ENCODE assay signal across 16 cellular contexts in genomic region chr21:28975401-28975800, GRCh38. TPM values are rescaled to one million over a fixed set of nuclear protein-coding genes. Genes with fewer than 3 reads are reported as not detected.
A peak's percentile ranks its signal among the peaks of the same experiment; 100 is the strongest.
DNase-seq lines count a peak whose midpoint lies in the region; ATAC-seq and TF ChIP-seq lines count a peak whose summit lies in the region.
"Had no signal": no experiment of that assay in that cellular context is flagged by ENCODE, and none has a peak within 500 bp of the region (broad histone marks: within the 10 kb centered on the region; RNA-seq: fewer than 3 reads in every experiment).

No MANE protein-coding gene starts in this region.

- POLR2A ChIA-PET in RWPE1 (lab: Yijun Ruan, JAX; ENCODE audit: low non-redundant PET), result no interaction called here

- no peak overlapping the region for H3K27ac ChIP-seq in RWPE1

- CTCF ChIA-PET in RWPE1 (lab: Yijun Ruan, JAX), result no interaction called here

- peak; percentile 67 for DNase-seq in EH (ENCODE audit: low read depth)
- DNase-seq in LHCN-M2 (ENCODE audit: low read depth), result peak; percentile 64
- peak; percentile 55 for DNase-seq in choroid plexus epithelial cell (ENCODE audit: low read depth)
- DNase-seq in sciatic nerve (ENCODE audit: low spot score), result no peak
- no peak for DNase-seq in NCI-H1048 (lab: John Stamatoyannopoulos, UW)
- DNase-seq in RWPE1 (ENCODE audit: low spot score), result no peak
- DNase-seq: activated CD4-positive, alpha-beta T cell treated with anti-CD3 and anti-CD28 coated beads for 1 hour; CD8-positive, alpha-beta memory T cell; GDM1; islet precursor cell; NCI-H1930; NCI-H82; occipital lobe; stimulated activated naive CD4-positive, alpha-beta T cell treated with Interleukin-2 at 50 U/mL for 16 hours had no signal

- intact Hi-C loops in sciatic nerve (cut with DNase I), result loop anchor here (2.0 kb wide), 1 partner anchor 77 kb away; no protein-coding TSS in a partner anchor

- TF ChIP-seq CTCF in choroid plexus epithelial cell (conservative IDR thresholded peaks at IDR 0.05; ENCODE audit: low read depth, low read length), result no peak
- no peak for TF ChIP-seq CTCF in RWPE1 (conservative IDR thresholded peaks at IDR 0.05; ENCODE audit: low read depth)

- ATAC-seq in sciatic nerve, result peak; percentile 30
- ATAC-seq in HG02884 (IDR thresholded peaks at IDR 0.05; ENCODE audit: unreplicated experiment), result no peak

- H3K4me3 ChIP-seq in choroid plexus epithelial cell (ENCODE audit: low read depth, low read length), result no peak overlapping the region
- H3K4me3 ChIP-seq: skin epidermis had no signal

RNA-seq across cellular contexts. Expression of gene LTN1, which starts 17.3 kb away (rescaled TPM):
- total RNA-seq in LHCN-M2 (2014; rRNA removed) (22.2 and 24.3 TPM in 2 replicates), sciatic nerve (35.6 TPM)
- polyA plus RNA-seq in LHCN-M2 (2012), result 3.0 TPM

RNA-seq across cellular contexts. Expression of gene RWDD2B, which starts 43.7 kb away (rescaled TPM):
- total RNA-seq in LHCN-M2 (2014; rRNA removed) (21.8 and 25.4 TPM in 2 replicates), sciatic nerve (8.5 TPM)
- 18.6 TPM for polyA plus RNA-seq in LHCN-M2 (2012)

RNA-seq across cellular contexts. Expression of gene USP16, which starts 49.1 kb away (rescaled TPM):
- total RNA-seq in LHCN-M2 (2014; rRNA removed), result 40.4 and 41.1 TPM in 2 replicates
- polyA plus RNA-seq in LHCN-M2 (2012), result 14.3 TPM
- 53.7 TPM for total RNA-seq in sciatic nerve

Comparison
In these comparisons a context has a peak if more than half of its experiments do, and no peak if none do; other contexts are left out.
1. DNase-seq: peak in EH (single experiment), LHCN-M2 (single experiment) and choroid plexus epithelial cell (single experiment); none in sciatic nerve (single experiment), NCI-H1048 (single experiment) and RWPE1 (single experiment).